19 cellular contexts compared by ENCODE assay signal in the genomic region with DNA sequence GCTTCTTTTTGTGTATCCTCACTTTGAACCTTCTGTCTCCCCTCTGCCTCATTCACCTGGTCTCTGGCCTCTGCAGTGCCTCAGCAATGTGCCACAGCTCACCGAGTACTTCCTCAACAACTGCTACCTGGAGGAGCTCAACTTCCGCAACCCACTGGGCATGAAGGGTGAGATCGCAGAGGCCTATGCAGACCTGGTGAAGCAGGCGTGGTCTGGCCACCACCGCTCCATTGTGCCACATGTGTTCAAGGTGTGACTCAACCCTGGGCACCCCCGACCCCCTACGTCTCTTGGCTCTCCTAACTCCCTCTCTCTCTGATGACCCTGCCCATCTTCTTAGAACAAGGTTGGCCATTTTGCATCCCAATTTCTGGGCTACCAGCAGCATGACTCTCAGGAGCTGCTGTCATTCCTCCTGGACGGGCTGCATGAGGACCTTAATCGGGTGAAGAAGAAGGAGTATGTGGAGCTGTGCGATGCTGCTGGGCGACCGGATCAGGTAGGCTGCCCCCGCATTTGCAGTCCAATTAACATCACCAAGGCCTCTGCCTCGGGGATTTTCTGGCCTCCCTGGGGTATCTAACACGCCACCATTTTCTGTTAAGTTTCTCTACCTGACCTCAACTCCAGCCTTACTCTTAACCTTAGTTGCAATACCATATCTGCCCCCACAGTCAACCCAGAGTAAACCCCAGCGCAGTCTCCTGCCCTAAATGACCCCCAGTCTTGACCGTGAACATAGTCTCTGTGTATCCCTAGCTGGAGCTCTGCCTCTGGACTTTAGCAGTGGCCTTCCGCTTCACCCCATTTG.
"Had no signal": no experiment of that assay in that cellular context is flagged by ENCODE, and none has a peak within 500 bp of the region (broad histone marks: within the 10 kb centered on the region; RNA-seq: fewer than 3 reads in every experiment).

No MANE protein-coding gene starts in this region.

- H3K27ac ChIP-seq: right atrium auricular region, tibial nerve had no signal

- ATAC-seq: activated T-cell treated with anti-CD3 and anti-CD28 coated beads, Interleukin-2, amount 50 U/mL, for 4 hours; activated T-helper 17 cell treated with anti-CD3 and anti-CD28 coated beads, Interleukin-2, amount 50 U/mL, for 72 hours; left colon; naive thymus-derived CD8-positive, alpha-beta T cell; T-helper 17 cell had no signal

- H3K27ac Mint-ChIP-seq: activated B cell treated with CpG ODN at 0.5 μM for 24 hours; activated T-helper 17 cell treated with anti-CD3 and anti-CD28 coated beads, Interleukin-2, amount 50 U/mL, for 72 hours; T-helper 17 cell had no signal

- H3K4me3 ChIP-seq: right atrium auricular region, tibial nerve had no signal

- H3K9me3 Mint-ChIP-seq: activated B cell treated with CpG ODN at 0.5 μM for 24 hours; activated T-cell treated with anti-CD3 and anti-CD28 coated beads, Interleukin-2, amount 50 U/mL, for 4 hours; activated T-helper 17 cell treated with anti-CD3 and anti-CD28 coated beads, Interleukin-2, amount 50 U/mL, for 72 hours; naive thymus-derived CD8-positive, alpha-beta T cell had no signal

- H3K4me3 Mint-ChIP-seq: activated B cell treated with CpG ODN at 0.5 μM for 24 hours; activated T-cell treated with anti-CD3 and anti-CD28 coated beads, Interleukin-2, amount 50 U/mL, for 4 hours; activated T-helper 17 cell treated with anti-CD3 and anti-CD28 coated beads, Interleukin-2, amount 50 U/mL, for 72 hours; naive thymus-derived CD8-positive, alpha-beta T cell; T-helper 17 cell had no signal

- DNase-seq: activated B cell treated with CpG ODN at 0.5 μM for 24 hours; activated gamma-delta T cell treated with Interleukin-2 at 50 U/mL for 16 hours; activated naive CD4-positive, alpha-beta T cell treated with anti-CD3 and anti-CD28 coated beads, Interleukin-2, amount 50 U/mL, for 16 hours; activated T-cell treated with anti-CD3 and anti-CD28 coated beads, Interleukin-2, amount 50 U/mL, for 4 hours; amniotic stem cell; central memory CD4-positive, alpha-beta T cell; dermis blood vessel endothelial cell; effector CD4-positive, alpha-beta T cell; left colon; mammary epithelial cell; midbrain; naive thymus-derived CD8-positive, alpha-beta T cell; stimulated activated CD4-positive, alpha-beta T cell treated with anti-CD3 and anti-CD28 coated beads, Interleukin-15, amount 100 ng/mL, for 24 hours; stimulated activated CD4-positive, alpha-beta T cell treated with anti-CD3 and anti-CD28 coated beads, Interleukin-2, amount 100 ng/mL, for 24 hours; stimulated activated naive CD4-positive, alpha-beta T cell treated with Interleukin-2 at 50 U/mL for 16 hours; T-helper 17 cell had no signal

- H3K4me1 Mint-ChIP-seq: activated B cell treated with CpG ODN at 0.5 μM for 24 hours; activated T-helper 17 cell treated with anti-CD3 and anti-CD28 coated beads, Interleukin-2, amount 50 U/mL, for 72 hours; T-helper 17 cell had no signal

- H3K27me3 Mint-ChIP-seq: activated B cell treated with CpG ODN at 0.5 μM for 24 hours; activated T-helper 17 cell treated with anti-CD3 and anti-CD28 coated beads, Interleukin-2, amount 50 U/mL, for 72 hours; naive thymus-derived CD8-positive, alpha-beta T cell; T-helper 17 cell had no signal
